1 cellular context compared by ENCODE assay signal in genomic region chr4:4574792-4575191, GRCh38.
A peak's percentile ranks its signal among the peaks of the same experiment; 100 is the strongest.
TF ChIP-seq lines count a peak whose summit lies in the region.

No MANE protein-coding gene starts in this region.

TF ChIP-seq in K562, 482 proteins besides CTCF, POLR2A, EP300 and RAD21 (continued from another document):
- 0 out of 2 replicates have a peak, but pooled peaks have one; percentile 28 for TF ChIP-seq GABPB1 (CRISPR knock-in tag; IDR thresholded peaks at IDR 0.05)
- TF ChIP-seq VEZF1 (CRISPR knock-in tag; IDR thresholded peaks at IDR 0.05) = peak; percentile 59
- peak; percentile 90 to 91 for TF ChIP-seq KDM1A (IDR thresholded peaks at IDR 0.05)
- peak; percentile 68; the same call in 1 of the 2 replicates for TF ChIP-seq HDAC2 (IDR thresholded peaks at IDR 0.05)
- TF ChIP-seq TEAD2 (tag; IDR thresholded peaks at IDR 0.05) = no peak
- peak in 1 of 2 experiments; percentile 49; a peak in 1 of 4 replicates for TF ChIP-seq HDAC1 (IDR thresholded peaks at IDR 0.05)
- TF ChIP-seq UBTF (IDR thresholded peaks at IDR 0.05; ENCODE audit: borderline replicate concordance in 1 of 2, low read depth in 2 of 2, low read length in 2 of 2) = no peak
- no peak for TF ChIP-seq CBX1 (IDR thresholded peaks at IDR 0.05; ENCODE audit: low read depth)
- TF ChIP-seq GABPA (tag; conservative IDR thresholded peaks at IDR 0.05; ENCODE audit: low read depth) = peak; percentile 40; the same call in 1 of the 2 replicates
- TF ChIP-seq CGGBP1 (CRISPR knock-in tag; IDR thresholded peaks at IDR 0.05) = no peak
- TF ChIP-seq ELF4 (CRISPR knock-in tag; IDR thresholded peaks at IDR 0.05) = peak; percentile 50; the same call in 1 of the 2 replicates
- no peak for TF ChIP-seq TSHZ1 (CRISPR knock-in tag; IDR thresholded peaks at IDR 0.05)
- TF ChIP-seq NCOR1 (IDR thresholded peaks at IDR 0.05) = 0 out of 2 replicates have a peak, but pooled peaks have one; percentile 5
- 0 out of 2 replicates have a peak, but pooled peaks have one; percentile 42 for TF ChIP-seq ETV1 (tag; conservative IDR thresholded peaks at IDR 0.05; ENCODE audit: low read depth)
